In the genomic region with DNA sequence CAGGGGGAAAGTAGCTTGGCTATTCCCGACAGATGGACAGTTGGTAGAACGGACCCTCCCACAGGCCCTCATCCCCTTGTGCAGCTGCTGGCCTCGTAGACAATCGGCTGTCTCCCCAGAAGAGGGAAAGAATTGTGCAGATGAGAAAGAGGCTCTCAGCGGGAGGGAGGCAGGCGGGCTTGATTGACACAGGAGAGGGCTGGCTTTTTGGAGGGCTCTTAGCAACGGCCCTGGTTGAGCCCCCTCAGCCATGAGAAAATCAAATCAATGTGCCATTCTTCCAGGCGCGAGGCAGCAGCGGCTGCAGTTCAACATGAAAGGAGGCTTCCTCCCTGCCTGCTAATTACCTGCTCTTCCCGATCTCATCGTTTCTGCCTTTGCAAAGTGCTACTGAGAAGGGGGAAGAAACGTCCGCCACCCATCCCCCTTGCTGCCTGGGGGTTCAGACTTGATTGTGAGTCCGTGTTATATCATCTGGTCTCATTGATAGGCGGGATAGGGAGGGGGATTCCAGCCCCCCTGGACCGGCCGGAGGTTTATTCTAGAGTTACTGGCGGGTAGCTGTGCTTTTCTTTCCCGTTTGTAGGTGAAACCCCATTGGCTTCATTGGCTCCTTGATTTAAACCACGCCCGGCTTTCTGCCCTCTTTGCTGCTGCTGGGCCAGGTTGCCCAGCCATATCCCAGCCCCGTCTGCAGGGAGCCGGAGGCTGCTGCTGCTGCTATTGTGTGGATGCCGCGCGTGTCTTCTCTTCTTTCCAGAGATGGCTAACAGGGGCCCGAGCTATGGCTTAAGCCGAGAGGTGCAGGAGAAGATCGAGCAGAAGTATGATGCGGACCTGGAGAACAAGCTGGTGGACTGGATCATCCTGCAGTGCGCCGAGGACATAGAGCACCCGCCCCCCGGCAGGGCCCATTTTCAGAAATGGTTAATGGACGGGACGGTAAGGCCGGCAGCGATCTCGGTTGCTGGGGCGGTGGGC, we compare ENCODE assay signal across 8 cellular contexts. TPM values are rescaled to one million over a fixed set of nuclear protein-coding genes. Genes with fewer than 3 reads are reported as not detected.
DNase-seq lines count a peak whose midpoint lies in the region; ATAC-seq and TF ChIP-seq lines count a peak whose summit lies in the region.

A gene (plus strand): TSS at position 262 of the 981 bp plus-strand sequence. CDS start 501 bp downstream, at position 763.

- H3K4me1 ChIP-seq in OCI-LY3 (ENCODE audit: low read length) (peaks cover 6% of the 10 kb centered on the region; the same call in 1 of the 2 replicates), thoracic aorta (ENCODE audit: control insufficient read depth in 1 of 2, low read depth in 2 of 2) (peaks cover 8 to 10% of the 10 kb centered on the region in 2 donors)
- peaks cover 18% of the 10 kb centered on the region for H3K4me1 ChIP-seq in effector memory CD4-positive, alpha-beta T cell (ENCODE audit: control insufficient read depth, insufficient read depth, low read length, poor library complexity, severe bottlenecking)

- H3K9ac ChIP-seq in OCI-LY3 (ENCODE audit: low read length), result peak within 1 kb of the TSS; percentile 44

- H3K4me2 ChIP-seq in OCI-LY3 (ENCODE audit: low read length), result peak within 1 kb of the TSS; percentile 91

- peak within 1 kb of the TSS; percentile 94 for H2AFZ ChIP-seq in OCI-LY3 (ENCODE audit: low read depth, low read length)

- peak; percentile 32 for DNase-seq in EH (ENCODE audit: low read depth)
- no peak for DNase-seq in effector memory CD4-positive, alpha-beta T cell
- DNase-seq in medulla oblongata (ENCODE audit: extremely low spot score), result peak; percentile 71
- DNase-seq in thoracic aorta (ENCODE audit: low spot score), result no peak

- TF ChIP-seq CTCF in OCI-LY3 (IDR thresholded peaks at IDR 0.05; ENCODE audit: low read depth, low read length) (no peak), thoracic aorta (IDR thresholded peaks at IDR 0.05) (no peak)

- peak within 1 kb of the TSS; percentile 82 for H3K4me3 ChIP-seq in OCI-LY3 (ENCODE audit: low read length)
- peak within 1 kb of the TSS; percentile 11 for H3K4me3 ChIP-seq in effector memory CD4-positive, alpha-beta T cell (ENCODE audit: insufficient read depth, low read depth, low read length, poor library complexity, severe bottlenecking)
- peak within 1 kb of the TSS; percentile 70 for H3K4me3 ChIP-seq in thoracic aorta

- ATAC-seq in HG02852 (IDR thresholded peaks at IDR 0.05; ENCODE audit: unreplicated experiment) (peak; percentile 45), thoracic aorta (ENCODE audit: insufficient number of reproducible peaks, low FRiP score, low read depth) (no peak), HG03571 (IDR thresholded peaks at IDR 0.05; ENCODE audit: unreplicated experiment) (no peak), HG02973 (IDR thresholded peaks at IDR 0.05; ENCODE audit: unreplicated experiment) (no peak)

- no peak within 1 kb of the TSS for H3K27ac ChIP-seq in OCI-LY3 (ENCODE audit: low read length)
- H3K27ac ChIP-seq in effector memory CD4-positive, alpha-beta T cell (ENCODE audit: insufficient read depth, low read length, poor library complexity, severe bottlenecking), result no peak within 1 kb of the TSS
- no peak within 1 kb of the TSS for H3K27ac ChIP-seq in thoracic aorta

- H3K79me2 ChIP-seq in OCI-LY3 (ENCODE audit: low read length), result no peaks in the 10 kb centered on the region

- no peaks in the 10 kb centered on the region for H4K20me1 ChIP-seq in OCI-LY3 (ENCODE audit: insufficient read depth, low read length)

- H3K36me3 ChIP-seq in OCI-LY3 (replicated peaks; ENCODE audit: low read depth, low read length), result no peaks in the 10 kb centered on the region
- no peaks in the 10 kb centered on the region for H3K36me3 ChIP-seq in effector memory CD4-positive, alpha-beta T cell (ENCODE audit: control insufficient read depth, insufficient read depth, low read length)
- H3K36me3 ChIP-seq in thoracic aorta, result no peaks in the 10 kb centered on the region

- peaks cover 12% of the 10 kb centered on the region; the same call in 1 of the 2 replicates for H3K27me3 ChIP-seq in OCI-LY3 (ENCODE audit: low read depth, low read length)
- no peaks in the 10 kb centered on the region for H3K27me3 ChIP-seq in effector memory CD4-positive, alpha-beta T cell (replicated peaks; ENCODE audit: control insufficient read depth, insufficient read depth, low read length, poor library complexity, severe bottlenecking)
- H3K27me3 ChIP-seq in thoracic aorta (replicated peaks; ENCODE audit: insufficient read depth), result no peaks in the 10 kb centered on the region

- H3K9me3 ChIP-seq in OCI-LY3 (ENCODE audit: insufficient read depth, low read length) (no peaks in the 10 kb centered on the region), thoracic aorta (no peaks in the 10 kb centered on the region)
- no peaks in the 10 kb centered on the region for H3K9me3 ChIP-seq in effector memory CD4-positive, alpha-beta T cell (ENCODE audit: control insufficient read depth, low read length)

RNA-seq across cellular contexts. Expression of the gene that starts here (rescaled TPM):
- total RNA-seq in thoracic aorta, result not detected

Comparison
In these comparisons a context has a peak if more than half of its experiments do, and no peak if none do; other contexts are left out.
1. DNase-seq: peak in EH (single experiment) and medulla oblongata (single experiment); none in effector memory CD4-positive, alpha-beta T cell (0 of 3) and thoracic aorta (single experiment).
2. H3K4me3 ChIP-seq: peak in every context shown above with its lines; median percentile 82 in OCI-LY3; 70 in thoracic aorta; 11 in effector memory CD4-positive, alpha-beta T cell.